1 cellular context compared by ENCODE assay signal in the genomic region with DNA sequence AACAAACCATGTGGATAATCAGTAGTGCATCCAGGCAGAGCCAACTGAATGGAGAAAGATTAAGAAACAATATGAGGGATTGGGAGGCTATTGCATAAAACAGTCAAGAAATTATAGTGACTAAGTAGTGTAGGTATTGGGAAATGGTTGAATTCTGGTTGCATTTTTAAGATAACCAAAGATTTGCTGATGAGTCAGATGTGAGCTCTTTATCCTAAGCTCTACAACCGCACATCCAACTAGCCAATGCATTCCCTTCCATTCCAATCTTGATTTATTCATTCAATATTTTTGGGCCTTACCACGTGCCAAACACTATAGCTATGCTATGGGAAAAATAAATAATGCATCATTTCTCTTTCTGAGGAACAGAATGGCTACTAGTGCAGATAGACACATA.
TF ChIP-seq lines count a peak whose summit lies in the region.

No MANE protein-coding gene starts in this region.

TF ChIP-seq in WTC11, 78 proteins besides CTCF, POLR2A, EP300 and RAD21 (continued from another document):
- TF ChIP-seq, protein P1, sequence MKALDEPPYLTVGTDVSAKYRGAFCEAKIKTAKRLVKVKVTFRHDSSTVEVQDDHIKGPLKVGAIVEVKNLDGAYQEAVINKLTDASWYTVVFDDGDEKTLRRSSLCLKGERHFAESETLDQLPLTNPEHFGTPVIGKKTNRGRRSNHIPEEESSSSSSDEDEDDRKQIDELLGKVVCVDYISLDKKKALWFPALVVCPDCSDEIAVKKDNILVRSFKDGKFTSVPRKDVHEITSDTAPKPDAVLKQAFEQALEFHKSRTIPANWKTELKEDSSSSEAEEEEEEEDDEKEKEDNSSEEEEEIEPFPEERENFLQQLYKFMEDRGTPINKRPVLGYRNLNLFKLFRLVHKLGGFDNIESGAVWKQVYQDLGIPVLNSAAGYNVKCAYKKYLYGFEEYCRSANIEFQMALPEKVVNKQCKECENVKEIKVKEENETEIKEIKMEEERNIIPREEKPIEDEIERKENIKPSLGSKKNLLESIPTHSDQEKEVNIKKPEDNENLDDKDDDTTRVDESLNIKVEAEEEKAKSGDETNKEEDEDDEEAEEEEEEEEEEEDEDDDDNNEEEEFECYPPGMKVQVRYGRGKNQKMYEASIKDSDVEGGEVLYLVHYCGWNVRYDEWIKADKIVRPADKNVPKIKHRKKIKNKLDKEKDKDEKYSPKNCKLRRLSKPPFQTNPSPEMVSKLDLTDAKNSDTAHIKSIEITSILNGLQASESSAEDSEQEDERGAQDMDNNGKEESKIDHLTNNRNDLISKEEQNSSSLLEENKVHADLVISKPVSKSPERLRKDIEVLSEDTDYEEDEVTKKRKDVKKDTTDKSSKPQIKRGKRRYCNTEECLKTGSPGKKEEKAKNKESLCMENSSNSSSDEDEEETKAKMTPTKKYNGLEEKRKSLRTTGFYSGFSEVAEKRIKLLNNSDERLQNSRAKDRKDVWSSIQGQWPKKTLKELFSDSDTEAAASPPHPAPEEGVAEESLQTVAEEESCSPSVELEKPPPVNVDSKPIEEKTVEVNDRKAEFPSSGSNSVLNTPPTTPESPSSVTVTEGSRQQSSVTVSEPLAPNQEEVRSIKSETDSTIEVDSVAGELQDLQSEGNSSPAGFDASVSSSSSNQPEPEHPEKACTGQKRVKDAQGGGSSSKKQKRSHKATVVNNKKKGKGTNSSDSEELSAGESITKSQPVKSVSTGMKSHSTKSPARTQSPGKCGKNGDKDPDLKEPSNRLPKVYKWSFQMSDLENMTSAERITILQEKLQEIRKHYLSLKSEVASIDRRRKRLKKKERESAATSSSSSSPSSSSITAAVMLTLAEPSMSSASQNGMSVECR (CRISPR knock-in tag; IDR thresholded peaks at IDR 0.05; ENCODE audit: borderline replicate concordance): no peak
- TF ChIP-seq ZNF219 (CRISPR knock-in tag; IDR thresholded peaks at IDR 0.05; ENCODE audit: borderline replicate concordance): no peak
- no peak for TF ChIP-seq NFYB (CRISPR knock-in tag; conservative IDR thresholded peaks at IDR 0.05; ENCODE audit: low read depth)
- TF ChIP-seq, protein P2, sequence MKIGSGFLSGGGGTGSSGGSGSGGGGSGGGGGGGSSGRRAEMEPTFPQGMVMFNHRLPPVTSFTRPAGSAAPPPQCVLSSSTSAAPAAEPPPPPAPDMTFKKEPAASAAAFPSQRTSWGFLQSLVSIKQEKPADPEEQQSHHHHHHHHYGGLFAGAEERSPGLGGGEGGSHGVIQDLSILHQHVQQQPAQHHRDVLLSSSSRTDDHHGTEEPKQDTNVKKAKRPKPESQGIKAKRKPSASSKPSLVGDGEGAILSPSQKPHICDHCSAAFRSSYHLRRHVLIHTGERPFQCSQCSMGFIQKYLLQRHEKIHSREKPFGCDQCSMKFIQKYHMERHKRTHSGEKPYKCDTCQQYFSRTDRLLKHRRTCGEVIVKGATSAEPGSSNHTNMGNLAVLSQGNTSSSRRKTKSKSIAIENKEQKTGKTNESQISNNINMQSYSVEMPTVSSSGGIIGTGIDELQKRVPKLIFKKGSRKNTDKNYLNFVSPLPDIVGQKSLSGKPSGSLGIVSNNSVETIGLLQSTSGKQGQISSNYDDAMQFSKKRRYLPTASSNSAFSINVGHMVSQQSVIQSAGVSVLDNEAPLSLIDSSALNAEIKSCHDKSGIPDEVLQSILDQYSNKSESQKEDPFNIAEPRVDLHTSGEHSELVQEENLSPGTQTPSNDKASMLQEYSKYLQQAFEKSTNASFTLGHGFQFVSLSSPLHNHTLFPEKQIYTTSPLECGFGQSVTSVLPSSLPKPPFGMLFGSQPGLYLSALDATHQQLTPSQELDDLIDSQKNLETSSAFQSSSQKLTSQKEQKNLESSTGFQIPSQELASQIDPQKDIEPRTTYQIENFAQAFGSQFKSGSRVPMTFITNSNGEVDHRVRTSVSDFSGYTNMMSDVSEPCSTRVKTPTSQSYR (CRISPR knock-in tag; IDR thresholded peaks at IDR 0.05): no peak
- no peak for TF ChIP-seq SP1 (CRISPR knock-in tag; conservative IDR thresholded peaks at IDR 0.05)
- TF ChIP-seq, protein P3, sequence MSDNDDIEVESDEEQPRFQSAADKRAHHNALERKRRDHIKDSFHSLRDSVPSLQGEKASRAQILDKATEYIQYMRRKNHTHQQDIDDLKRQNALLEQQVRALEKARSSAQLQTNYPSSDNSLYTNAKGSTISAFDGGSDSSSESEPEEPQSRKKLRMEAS (CRISPR knock-in tag; IDR thresholded peaks at IDR 0.05): no peak
- TF ChIP-seq, protein P4, sequence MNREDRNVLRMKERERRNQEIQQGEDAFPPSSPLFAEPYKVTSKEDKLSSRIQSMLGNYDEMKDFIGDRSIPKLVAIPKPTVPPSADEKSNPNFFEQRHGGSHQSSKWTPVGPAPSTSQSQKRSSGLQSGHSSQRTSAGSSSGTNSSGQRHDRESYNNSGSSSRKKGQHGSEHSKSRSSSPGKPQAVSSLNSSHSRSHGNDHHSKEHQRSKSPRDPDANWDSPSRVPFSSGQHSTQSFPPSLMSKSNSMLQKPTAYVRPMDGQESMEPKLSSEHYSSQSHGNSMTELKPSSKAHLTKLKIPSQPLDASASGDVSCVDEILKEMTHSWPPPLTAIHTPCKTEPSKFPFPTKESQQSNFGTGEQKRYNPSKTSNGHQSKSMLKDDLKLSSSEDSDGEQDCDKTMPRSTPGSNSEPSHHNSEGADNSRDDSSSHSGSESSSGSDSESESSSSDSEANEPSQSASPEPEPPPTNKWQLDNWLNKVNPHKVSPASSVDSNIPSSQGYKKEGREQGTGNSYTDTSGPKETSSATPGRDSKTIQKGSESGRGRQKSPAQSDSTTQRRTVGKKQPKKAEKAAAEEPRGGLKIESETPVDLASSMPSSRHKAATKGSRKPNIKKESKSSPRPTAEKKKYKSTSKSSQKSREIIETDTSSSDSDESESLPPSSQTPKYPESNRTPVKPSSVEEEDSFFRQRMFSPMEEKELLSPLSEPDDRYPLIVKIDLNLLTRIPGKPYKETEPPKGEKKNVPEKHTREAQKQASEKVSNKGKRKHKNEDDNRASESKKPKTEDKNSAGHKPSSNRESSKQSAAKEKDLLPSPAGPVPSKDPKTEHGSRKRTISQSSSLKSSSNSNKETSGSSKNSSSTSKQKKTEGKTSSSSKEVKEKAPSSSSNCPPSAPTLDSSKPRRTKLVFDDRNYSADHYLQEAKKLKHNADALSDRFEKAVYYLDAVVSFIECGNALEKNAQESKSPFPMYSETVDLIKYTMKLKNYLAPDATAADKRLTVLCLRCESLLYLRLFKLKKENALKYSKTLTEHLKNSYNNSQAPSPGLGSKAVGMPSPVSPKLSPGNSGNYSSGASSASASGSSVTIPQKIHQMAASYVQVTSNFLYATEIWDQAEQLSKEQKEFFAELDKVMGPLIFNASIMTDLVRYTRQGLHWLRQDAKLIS (CRISPR knock-in tag; IDR thresholded peaks at IDR 0.05; ENCODE audit: borderline replicate concordance): no peak
